ENCODE assay signal across 10 cellular contexts in genomic region chr1:100721502-100722205, GRCh38. TPM values are rescaled to one million over a fixed set of nuclear protein-coding genes. Genes with fewer than 3 reads are reported as not detected.
A peak's percentile ranks its signal among the peaks of the same experiment; 100 is the strongest.
DNase-seq lines count a peak whose midpoint lies in the region; ATAC-seq, FAIRE-seq and TF ChIP-seq lines count a peak whose summit lies in the region.
"Had no signal": no experiment of that assay in that cellular context is flagged by ENCODE, and none has a peak within 500 bp of the region (broad histone marks: within the 10 kb centered on the region; RNA-seq: fewer than 3 reads in every experiment).

No MANE protein-coding gene starts in this region.

- FAIRE-seq in GM19239 (lab: Jason Lieb, UNC) = no peak

- CTCF ChIA-PET in AG04450 (lab: Charles Lee) = interaction anchor here (1.0 to 1.3 kb wide), 2 partner anchors 147 to 258 kb away, joined by 6 to 9 read pairs; no protein-coding TSS in a partner anchor
- CTCF ChIA-PET in naive thymus-derived CD4-positive, alpha-beta T cell (lab: Charles Lee) = no interaction called here

- H2AFZ ChIP-seq in osteoblast (ENCODE audit: low read length) = no peak overlapping the region

- POLR2A ChIA-PET in AG04450 (lab: Yijun Ruan, JAX) = interaction anchor here (0.6 to 1.8 kb wide), 5 partner anchors 10 to 263 kb away, joined by 3 to 11 read pairs (median 5); no protein-coding TSS in a partner anchor
- POLR2A ChIA-PET in naive thymus-derived CD4-positive, alpha-beta T cell (lab: Charles Lee) = no interaction called here

- ATAC-seq in naive thymus-derived CD4-positive, alpha-beta T cell = no peak
- no peak for ATAC-seq in GM21717 (IDR thresholded peaks at IDR 0.05; ENCODE audit: unreplicated experiment)

- TF ChIP-seq CTCF in AG04450 (IDR thresholded peaks at IDR 0.05; ENCODE audit: low read depth, low read length) (no peak), esophagus squamous epithelium (IDR thresholded peaks at IDR 0.05) (no peak), osteoblast (IDR thresholded peaks at IDR 0.05; ENCODE audit: extremely low read depth, low read depth, low read length) (no peak)

- TF ChIP-seq POLR2A in esophagus squamous epithelium (IDR thresholded peaks at IDR 0.05) = no peak

- no peak overlapping the region for H3K27ac Mint-ChIP-seq in naive thymus-derived CD4-positive, alpha-beta T cell

- no peak overlapping the region for H3K4me3 Mint-ChIP-seq in naive thymus-derived CD4-positive, alpha-beta T cell

- H3K4me3 ChIP-seq in AG04450 (ENCODE audit: low read depth, low read length) (peak overlapping the region; percentile 50), esophagus squamous epithelium (peak overlapping the region; percentile 0 to 54 (median 15)), osteoblast (ENCODE audit: insufficient read depth, low read length) (peak overlapping the region; percentile 78)
- H3K4me3 ChIP-seq in naive thymus-derived CD4-positive, alpha-beta T cell (ENCODE audit: low read length) = no peak overlapping the region

- H3K27ac ChIP-seq in AG04450 (ENCODE audit: low read depth, low read length) (peak overlapping the region; percentile 55), esophagus squamous epithelium (peak overlapping the region in 2 of 4 donors; percentile 45 to 67), osteoblast (ENCODE audit: low read depth, low read length) (peak overlapping the region; percentile 78)
- no peak overlapping the region for H3K27ac ChIP-seq in naive thymus-derived CD4-positive, alpha-beta T cell (ENCODE audit: low read depth, low read length)

- H3K36me3 ChIP-seq in esophagus squamous epithelium = no peaks in the 10 kb centered on the region
- peaks cover 36% of the 10 kb centered on the region for H3K36me3 ChIP-seq in osteoblast (ENCODE audit: insufficient read depth, low read length)
- no peaks in the 10 kb centered on the region for H3K36me3 ChIP-seq in naive thymus-derived CD4-positive, alpha-beta T cell (ENCODE audit: control insufficient read depth in 2 of 3, insufficient read depth in 3 of 3, low read length in 3 of 3)

- no peaks in the 10 kb centered on the region for H3K36me3 Mint-ChIP-seq in naive thymus-derived CD4-positive, alpha-beta T cell

- 46 to 53% methylated on average over 9 of the region's 9 CpGs for WGBS in esophagus squamous epithelium, 2 donors

- intact Hi-C loops in esophagus squamous epithelium (cut with DNase I) = no loop called here
- intact Hi-C loops in naive thymus-derived CD4-positive, alpha-beta T cell (cut with micrococcal nuclease) = no loop called here

- H3K4me1 ChIP-seq in esophagus squamous epithelium (peaks cover 0 to 4% (median 0%) of the 10 kb centered on the region in 3 donors), osteoblast (ENCODE audit: insufficient read depth, low read length) (peaks cover 33% of the 10 kb centered on the region)
- no peaks in the 10 kb centered on the region for H3K4me1 ChIP-seq in naive thymus-derived CD4-positive, alpha-beta T cell (ENCODE audit: control insufficient read depth in 2 of 2, insufficient read depth in 2 of 2, low read length in 2 of 2)

- peaks cover 53% of the 10 kb centered on the region for H3K79me2 ChIP-seq in osteoblast (ENCODE audit: insufficient read depth, low read length)

- DNase-seq in AG04450 (ENCODE audit: low read depth, low spot score) (peak; percentile 94), OCI-M1 (lab: John Stamatoyannopoulos, UW) (peak; percentile 71), esophagus squamous epithelium (lab: John Stamatoyannopoulos, UW) (no peak), osteoblast (ENCODE audit: insufficient read length, low spot score, missing footprints) (no peak), NCI-H1105 (lab: John Stamatoyannopoulos, UW) (no peak), GM19239 (ENCODE audit: insufficient read length, low spot score) (no peak)
- no peak for DNase-seq in naive thymus-derived CD4-positive, alpha-beta T cell
- DNase-seq: activated naive CD4-positive, alpha-beta T cell treated with anti-CD3 and anti-CD28 coated beads, Interleukin-2, amount 50 U/mL, for 16 hours; SHP77 treated with DMSO at 0.1 percent for 48 hours had no signal

- no peaks in the 10 kb centered on the region for H3K27me3 ChIP-seq in AG04450 (ENCODE audit: control insufficient read depth, insufficient read depth, low read length)
- H3K27me3 ChIP-seq in esophagus squamous epithelium = no peaks in the 10 kb centered on the region
- no peaks in the 10 kb centered on the region for H3K27me3 ChIP-seq in osteoblast (ENCODE audit: insufficient read depth, low read length)
- no peaks in the 10 kb centered on the region for H3K27me3 ChIP-seq in naive thymus-derived CD4-positive, alpha-beta T cell (ENCODE audit: control insufficient read depth in 2 of 2, insufficient read depth in 2 of 2, low read length in 2 of 2)

- no peaks in the 10 kb centered on the region for H4K20me1 ChIP-seq in osteoblast (ENCODE audit: insufficient read depth, low read length)

- H3K9me3 ChIP-seq in AG04450 (ENCODE audit: control insufficient read depth, insufficient read depth, low read length) (no peaks in the 10 kb centered on the region), esophagus squamous epithelium (no peaks in the 10 kb centered on the region), osteoblast (ENCODE audit: low read depth, low read length) (no peaks in the 10 kb centered on the region)
- no peaks in the 10 kb centered on the region for H3K9me3 ChIP-seq in naive thymus-derived CD4-positive, alpha-beta T cell (ENCODE audit: control insufficient read depth in 2 of 3, low read length in 3 of 3)

- peak overlapping the region; percentile 90 for H3K4me2 ChIP-seq in osteoblast (ENCODE audit: insufficient read depth, low read length)

- no peaks in the 10 kb centered on the region for H3K9me3 Mint-ChIP-seq in naive thymus-derived CD4-positive, alpha-beta T cell

- peaks cover 15 to 47% (median 31%) of the 10 kb centered on the region in 5 donors for H3K27me3 Mint-ChIP-seq in naive thymus-derived CD4-positive, alpha-beta T cell

- no peaks in the 10 kb centered on the region for H3K4me1 Mint-ChIP-seq in naive thymus-derived CD4-positive, alpha-beta T cell

RNA-seq across cellular contexts. Expression of gene VCAM1, which starts 2.1 kb away (rescaled TPM):
- 40.3 and 41.0 TPM in 2 replicates for polyA plus RNA-seq in AG04450 (2011; rRNA removed)
- 24.0 and 30.5 TPM in 2 replicates for polyA minus RNA-seq in AG04450 (2011; rRNA and poly(A)+ RNA removed)
- total RNA-seq in esophagus squamous epithelium = 1 to 10 TPM in 3 of 4 donors, not detected in 1; 1.1 to 3.8 (median 2.8) TPM
- total RNA-seq in osteoblast = 382 and 511 TPM in 2 replicates
- not detected for total RNA-seq in naive thymus-derived CD4-positive, alpha-beta T cell
- polyA plus RNA-seq in naive thymus-derived CD4-positive, alpha-beta T cell = not detected

Comparison
In these comparisons a context has a peak if more than half of its experiments do, and no peak if none do; other contexts are left out.
1. DNase-seq: peak in AG04450 (single experiment) and OCI-M1 (single experiment); none in esophagus squamous epithelium (single experiment), osteoblast (single experiment), naive thymus-derived CD4-positive, alpha-beta T cell (0 of 9), NCI-H1105 (single experiment) and GM19239 (single experiment).
2. RNA of gene VCAM1, which starts 2.1 kb away (total RNA-seq): 382 to 511 TPM in osteoblast; 1.1 to 3.8 TPM in esophagus squamous epithelium and not detected in naive thymus-derived CD4-positive, alpha-beta T cell; every median in the first group is over 10 times any median in the second.